ENCODE assay signal across 1 cellular context in the genomic region with DNA sequence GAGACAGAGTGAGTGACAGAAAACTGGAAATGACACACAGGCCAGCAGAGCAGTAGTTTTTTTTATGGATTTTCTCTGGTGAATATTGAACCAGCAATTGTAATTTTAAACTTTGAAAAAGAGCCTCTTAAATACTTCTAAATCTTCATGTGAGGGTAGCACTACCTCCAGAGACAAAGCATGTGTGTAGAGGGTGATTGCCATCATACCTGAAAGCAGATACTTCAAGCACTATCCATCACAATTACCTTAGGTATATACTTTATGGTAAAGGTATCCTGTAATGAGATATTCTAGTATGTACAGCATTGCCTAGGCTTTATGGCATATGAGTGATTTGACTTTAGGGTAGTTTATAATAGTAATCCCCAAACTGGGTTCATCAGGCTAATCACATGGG.
TF ChIP-seq lines count a peak whose summit lies in the region.

No MANE protein-coding gene starts in this region.

TF ChIP-seq in SK-N-SH, 30 proteins besides CTCF, POLR2A, EP300 and RAD21 (continued from another document):
- TF ChIP-seq, protein P1, sequence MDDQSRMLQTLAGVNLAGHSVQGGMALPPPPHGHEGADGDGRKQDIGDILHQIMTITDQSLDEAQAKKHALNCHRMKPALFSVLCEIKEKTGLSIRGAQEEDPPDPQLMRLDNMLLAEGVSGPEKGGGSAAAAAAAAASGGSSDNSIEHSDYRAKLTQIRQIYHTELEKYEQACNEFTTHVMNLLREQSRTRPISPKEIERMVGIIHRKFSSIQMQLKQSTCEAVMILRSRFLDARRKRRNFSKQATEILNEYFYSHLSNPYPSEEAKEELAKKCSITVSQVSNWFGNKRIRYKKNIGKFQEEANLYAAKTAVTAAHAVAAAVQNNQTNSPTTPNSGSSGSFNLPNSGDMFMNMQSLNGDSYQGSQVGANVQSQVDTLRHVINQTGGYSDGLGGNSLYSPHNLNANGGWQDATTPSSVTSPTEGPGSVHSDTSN (IDR thresholded peaks at IDR 0.05) = no peak
- TF ChIP-seq RCOR1 (IDR thresholded peaks at IDR 0.05; ENCODE audit: low read length) (no peak), FOXM1 (IDR thresholded peaks at IDR 0.05; ENCODE audit: low read depth) (no peak)
- TF ChIP-seq, protein P2, sequence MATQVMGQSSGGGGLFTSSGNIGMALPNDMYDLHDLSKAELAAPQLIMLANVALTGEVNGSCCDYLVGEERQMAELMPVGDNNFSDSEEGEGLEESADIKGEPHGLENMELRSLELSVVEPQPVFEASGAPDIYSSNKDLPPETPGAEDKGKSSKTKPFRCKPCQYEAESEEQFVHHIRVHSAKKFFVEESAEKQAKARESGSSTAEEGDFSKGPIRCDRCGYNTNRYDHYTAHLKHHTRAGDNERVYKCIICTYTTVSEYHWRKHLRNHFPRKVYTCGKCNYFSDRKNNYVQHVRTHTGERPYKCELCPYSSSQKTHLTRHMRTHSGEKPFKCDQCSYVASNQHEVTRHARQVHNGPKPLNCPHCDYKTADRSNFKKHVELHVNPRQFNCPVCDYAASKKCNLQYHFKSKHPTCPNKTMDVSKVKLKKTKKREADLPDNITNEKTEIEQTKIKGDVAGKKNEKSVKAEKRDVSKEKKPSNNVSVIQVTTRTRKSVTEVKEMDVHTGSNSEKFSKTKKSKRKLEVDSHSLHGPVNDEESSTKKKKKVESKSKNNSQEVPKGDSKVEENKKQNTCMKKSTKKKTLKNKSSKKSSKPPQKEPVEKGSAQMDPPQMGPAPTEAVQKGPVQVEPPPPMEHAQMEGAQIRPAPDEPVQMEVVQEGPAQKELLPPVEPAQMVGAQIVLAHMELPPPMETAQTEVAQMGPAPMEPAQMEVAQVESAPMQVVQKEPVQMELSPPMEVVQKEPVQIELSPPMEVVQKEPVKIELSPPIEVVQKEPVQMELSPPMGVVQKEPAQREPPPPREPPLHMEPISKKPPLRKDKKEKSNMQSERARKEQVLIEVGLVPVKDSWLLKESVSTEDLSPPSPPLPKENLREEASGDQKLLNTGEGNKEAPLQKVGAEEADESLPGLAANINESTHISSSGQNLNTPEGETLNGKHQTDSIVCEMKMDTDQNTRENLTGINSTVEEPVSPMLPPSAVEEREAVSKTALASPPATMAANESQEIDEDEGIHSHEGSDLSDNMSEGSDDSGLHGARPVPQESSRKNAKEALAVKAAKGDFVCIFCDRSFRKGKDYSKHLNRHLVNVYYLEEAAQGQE (IDR thresholded peaks at IDR 0.05; ENCODE audit: low read depth, low read length) = no peak
TF ChIP-seq in SK-N-SH: peak in this region for 0.
